ENCODE assay signal across 8 cellular contexts in the genomic region with DNA sequence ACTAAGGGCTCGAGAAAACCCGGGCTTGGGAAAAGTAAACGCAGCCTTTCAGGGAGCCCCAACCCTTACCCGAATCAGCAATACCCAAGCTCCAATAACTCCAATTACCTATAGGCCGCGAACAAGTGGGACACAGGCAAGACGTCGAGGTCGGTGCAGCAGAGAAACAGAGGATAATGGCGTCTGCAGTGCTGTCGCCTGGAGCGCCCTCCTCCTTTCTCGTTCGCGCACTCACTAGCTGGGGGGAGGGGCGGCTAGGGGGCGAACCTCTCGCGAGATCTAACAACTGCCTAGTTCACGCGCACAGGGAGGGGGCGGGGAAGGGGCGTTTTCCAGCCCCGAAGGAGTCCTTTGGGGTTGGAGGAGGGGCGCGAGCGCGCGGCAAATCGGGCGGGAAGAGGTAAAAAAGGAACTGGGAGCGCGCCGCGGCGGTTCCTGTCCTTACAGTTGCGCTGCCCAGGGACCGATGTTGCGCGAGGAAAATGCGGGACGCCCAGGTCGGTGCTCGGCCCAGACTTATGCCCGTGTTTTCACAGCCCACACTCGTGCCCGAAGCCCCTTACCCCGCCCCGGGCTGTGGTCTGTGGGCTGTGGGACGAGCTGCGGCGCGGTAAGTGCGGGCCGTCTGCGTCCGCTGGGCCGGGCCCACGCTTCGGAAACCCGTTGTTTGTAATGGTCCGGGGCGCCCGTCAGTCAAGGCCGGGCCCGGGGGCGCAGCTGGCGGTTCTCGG. TPM values are rescaled to one million over a fixed set of nuclear protein-coding genes. Genes with fewer than 3 reads are reported as not detected.
DNase-seq lines count a peak whose midpoint lies in the region; TF ChIP-seq lines count a peak whose summit lies in the region.

TSS of gene RMI1 (plus strand) at position 411 of the 731 bp plus-strand sequence. CDS start 20,182 bp downstream, outside the sequence.

- H3K36me3 ChIP-seq in GM06990 (ENCODE audit: control insufficient read depth, insufficient read depth, low read length) (peaks cover 4% of the 10 kb centered on the region), SK-N-MC (ENCODE audit: insufficient read depth, low read length) (peaks cover 42% of the 10 kb centered on the region), testis (ENCODE audit: low read depth, missing control alignments) (no peaks in the 10 kb centered on the region)

- H3K4me1 Mint-ChIP-seq in HFFc6 (ENCODE audit: low read depth), result peaks cover 45% of the 10 kb centered on the region

- H3K27me3 Mint-ChIP-seq in HFFc6 (ENCODE audit: insufficient read depth), result peaks cover 16% of the 10 kb centered on the region

- H3K4me1 ChIP-seq in testis, result peaks cover 12% of the 10 kb centered on the region

- TF ChIP-seq CTCF in GM06990 (IDR thresholded peaks at IDR 0.05; ENCODE audit: insufficient read depth, low read length, poor library complexity, severe bottlenecking) (peak; percentile 11), HFFc6 (IDR thresholded peaks at IDR 0.05) (peak; percentile 41; the same call in 1 of the 2 replicates), NB4 (IDR thresholded peaks at IDR 0.05; ENCODE audit: low read depth, low read length) (no peak), testis (IDR thresholded peaks at IDR 0.05) (peak in 1 of 3 experiments; percentile 27)

- TF ChIP-seq POLR2A in NB4 (IDR thresholded peaks at IDR 0.05; ENCODE audit: extremely low read depth, insufficient read length), result peak; percentile 95
- TF ChIP-seq POLR2A in testis (IDR thresholded peaks at IDR 0.05), result peak; percentile 96

- H3K9me3 Mint-ChIP-seq in HFFc6, result no peaks in the 10 kb centered on the region

- H3K9ac ChIP-seq in SK-N-MC (ENCODE audit: insufficient read length), result peak within 1 kb of the TSS; percentile 99

- H3K27ac Mint-ChIP-seq in HFFc6, result peak within 1 kb of the TSS; percentile 99

- H3K27me3 ChIP-seq in GM06990 (replicated peaks; ENCODE audit: control insufficient read depth, insufficient read depth, low read length), result no peaks in the 10 kb centered on the region
- no peaks in the 10 kb centered on the region for H3K27me3 ChIP-seq in testis

- H3K4me3 Mint-ChIP-seq in HFFc6, result peak within 1 kb of the TSS; percentile 98

- 0% methylated on average over 23 to 64 of the region's 69 CpGs for WGBS in testis, 2 donors

- H3K36me3 Mint-ChIP-seq in HFFc6 (ENCODE audit: low read depth), result peaks cover 42% of the 10 kb centered on the region

- H3K9me3 ChIP-seq in SK-N-MC (ENCODE audit: low read depth, low read length) (no peaks in the 10 kb centered on the region), testis (no peaks in the 10 kb centered on the region)

- intact Hi-C loops in testis (cut with DNase I; ENCODE audit: low total_unique reads), result no loop called here

- DNase-seq in GM06990 (ENCODE audit: extremely low read depth, insufficient read length), result peak; percentile 95
- peak; percentile 94 for DNase-seq in HFFc6
- DNase-seq in NB4 (ENCODE audit: low read depth), result peak; percentile 97
- DNase-seq in SK-N-MC (ENCODE audit: low read depth, low spot score), result peak; percentile 84
- DNase-seq in activated naive CD4-positive, alpha-beta T cell treated with anti-CD3 and anti-CD28 coated beads, Interleukin-2, amount 50 U/mL, for 16 hours, result peak; percentile 100
- peak; percentile 98 for DNase-seq in globus pallidus (ENCODE audit: low spot score)
- DNase-seq in occipital lobe (lab: John Stamatoyannopoulos, UW), result peak; percentile 95
- peak; percentile 99 for DNase-seq in testis

- peak within 1 kb of the TSS; percentile 98 for H3K27ac ChIP-seq in SK-N-MC
- peak within 1 kb of the TSS; percentile 98 to 100 for H3K27ac ChIP-seq in testis

- H3K4me3 ChIP-seq in GM06990 (replicated peaks; ENCODE audit: low read depth, low read length) (peak within 1 kb of the TSS; percentile 99), NB4 (ENCODE audit: low read depth, low read length) (peak within 1 kb of the TSS; percentile 97), SK-N-MC (peak within 1 kb of the TSS; percentile 97), testis (peak within 1 kb of the TSS; percentile 81 to 94)

RNA-seq across cellular contexts. Expression of gene RMI1, which starts in this region (rescaled TPM):
- total RNA-seq in HFFc6 (2021; fragmentation: NEBNext Ultra II Directional; extraction: Animal tissue kit (Norgen Biotek cat#: 25700)), result 10 to 100 TPM in 5 of 6 experiments, 1 to 10 TPM in 1; 8.2 to 13.4 (median 12.2) TPM
- total RNA-seq in occipital lobe (18.6 TPM), testis (10 to 100 TPM; 12.0 to 13.9 TPM)
- 10.7 TPM for polyA plus RNA-seq in testis (ENCODE audit: insufficient read depth, low read depth, low replicate concordance)

Comparison
In these comparisons a context has a peak if more than half of its experiments do, and no peak if none do; other contexts are left out.
1. Peak in every context shown above with its lines: DNase-seq, H3K4me3 ChIP-seq and H3K27ac ChIP-seq.